In the genomic region with DNA sequence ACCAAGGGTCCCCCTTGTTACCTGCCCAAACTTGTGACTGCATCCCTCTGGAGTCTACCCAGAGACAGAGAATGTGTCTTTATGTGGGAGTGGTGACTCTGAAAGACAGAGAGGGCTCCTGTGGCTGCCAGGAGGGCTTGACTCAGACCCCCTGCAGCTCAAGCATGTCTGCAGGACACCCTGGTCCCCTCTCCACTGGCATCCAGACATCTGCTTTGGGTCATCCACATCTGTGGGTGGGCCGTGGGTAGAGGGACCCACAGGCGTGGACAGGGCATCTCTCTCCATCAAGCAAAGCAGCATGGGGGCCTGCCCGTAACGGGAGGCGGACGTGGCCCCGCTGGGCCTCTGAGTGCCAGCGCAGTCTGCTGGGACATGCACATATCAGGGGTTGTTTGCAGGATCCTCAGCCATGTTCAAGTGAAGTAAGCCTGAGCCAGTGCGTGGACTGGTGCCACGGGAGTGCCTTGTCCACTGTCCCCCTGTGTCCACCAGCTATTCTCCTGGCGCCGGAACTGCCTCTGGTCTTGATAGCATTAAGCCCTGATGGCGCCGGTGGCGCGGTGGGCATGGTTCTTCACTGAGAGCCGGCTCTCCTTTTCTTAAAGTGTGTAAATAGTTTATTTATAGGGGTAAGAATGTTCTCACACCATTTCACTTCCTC, we compare ENCODE assay signal across 13 cellular contexts. TPM values are rescaled to one million over a fixed set of nuclear protein-coding genes. Genes with fewer than 3 reads are reported as not detected.
DNase-seq lines count a peak whose midpoint lies in the region; ATAC-seq and TF ChIP-seq lines count a peak whose summit lies in the region.
"Had no signal": no experiment of that assay in that cellular context is flagged by ENCODE, and none has a peak within 500 bp of the region (broad histone marks: within the 10 kb centered on the region; RNA-seq: fewer than 3 reads in every experiment).

No MANE protein-coding gene starts in this region.

- POLR2A ChIA-PET in activated CD8-positive, alpha-beta T cell treated with anti-CD3 and anti-CD28 coated beads, Interleukin-2, amount 10 ng/mL, durations not matched to agents 7 days and 5 days (lab: Charles Lee): no interaction called here

- H3K9me3 ChIP-seq in CD4-positive, CD25-positive, alpha-beta regulatory T cell (ENCODE audit: control insufficient read depth in 2 of 2, low read length in 2 of 2): no peaks in the 10 kb centered on the region
- H3K9me3 ChIP-seq in transverse colon (no peaks in the 10 kb centered on the region), breast epithelium (no peaks in the 10 kb centered on the region)
- H3K9me3 ChIP-seq: thoracic aorta had no signal

- CTCF ChIA-PET in activated CD8-positive, alpha-beta T cell treated with anti-CD3 and anti-CD28 coated beads, Interleukin-2, amount 10 ng/mL, durations not matched to agents 7 days and 5 days (lab: Charles Lee): interaction anchor here (1.0 to 2.5 kb wide), 2 partner anchors 13 to 140 kb away, joined by 3 to 8 read pairs; no protein-coding TSS in a partner anchor

- ATAC-seq in CD4-positive, CD25-positive, alpha-beta regulatory T cell (ENCODE audit: low read depth in 2 of 2): no peak
- peak; percentile 47 for ATAC-seq in GM19395 (IDR thresholded peaks at IDR 0.05; ENCODE audit: unreplicated experiment)
- no peak for ATAC-seq in activated CD8-positive, alpha-beta T cell treated with anti-CD3 and anti-CD28 coated beads, Interleukin-2, amount 10 ng/mL, durations not matched to agents 7 days and 5 days
- no peak for ATAC-seq in natural killer cell treated with Interleukin-12 subunit alpha and Interleukin-12 subunit beta and Interleukin-15 and Interleukin-18, amount 100 ng/mL, for 72 hours
- ATAC-seq: foreskin keratinocyte had no signal

- intact Hi-C loops in transverse colon (cut with DNase I; ENCODE audit: low total_unique reads) (no loop called here), breast epithelium (cut with DNase I; ENCODE audit: low total_unique reads) (no loop called here)

- H3K4me3 ChIP-seq in CD4-positive, CD25-positive, alpha-beta regulatory T cell (ENCODE audit: low read depth, low read length): no peak overlapping the region
- H3K4me3 ChIP-seq in transverse colon (no peak overlapping the region), breast epithelium (no peak overlapping the region)
- H3K4me3 ChIP-seq: thoracic aorta had no signal

- H3K27me3 ChIP-seq in CD4-positive, CD25-positive, alpha-beta regulatory T cell (ENCODE audit: control insufficient read depth, insufficient read depth, low read length): no peaks in the 10 kb centered on the region
- no peaks in the 10 kb centered on the region for H3K27me3 ChIP-seq in transverse colon
- no peaks in the 10 kb centered on the region for H3K27me3 ChIP-seq in breast epithelium
- H3K27me3 ChIP-seq: foreskin keratinocyte had no signal

- H3K4me1 Mint-ChIP-seq in CD4-positive, CD25-positive, alpha-beta regulatory T cell: peaks cover 4 to 16% (median 13%) of the 10 kb centered on the region in 4 donors
- H3K4me1 Mint-ChIP-seq in activated CD8-positive, alpha-beta T cell treated with anti-CD3 and anti-CD28 coated beads, Interleukin-2, amount 10 ng/mL, durations not matched to agents 7 days and 5 days (ENCODE audit: low read depth): peaks cover 63% of the 10 kb centered on the region
- peaks cover 21 to 38% of the 10 kb centered on the region in 2 donors for H3K4me1 Mint-ChIP-seq in natural killer cell treated with Interleukin-12 subunit alpha and Interleukin-12 subunit beta and Interleukin-15 and Interleukin-18, amount 100 ng/mL, for 72 hours (ENCODE audit: low read depth in 2 of 2)

- in situ Hi-C loops in transverse colon (cut with MboI; ENCODE audit: low pct_ligation_motif_present in 1 of 4, low pct_unique_long_range_greater_than_20kb in 1 of 4, low sequenced_read_pairs in 3 of 4): no loop called here

- WGBS in transverse colon (ENCODE audit: low coverage in 1 of 2), 2 donors: 85% methylated on average over 17 of the region's 17 CpGs; no CpG with 5 or more reads in 1 of the 2 donors

- no peak overlapping the region for H3K27ac ChIP-seq in CD4-positive, CD25-positive, alpha-beta regulatory T cell (ENCODE audit: insufficient read depth, low read length, poor library complexity, severe bottlenecking)
- H3K27ac ChIP-seq in transverse colon (peak overlapping the region in 1 of 4 donors; percentile 13), breast epithelium (peak overlapping the region in 1 of 2 donors; percentile 81)
- H3K27ac ChIP-seq: foreskin keratinocyte had no signal

- no peak for DNase-seq in CD4-positive, CD25-positive, alpha-beta regulatory T cell
- DNase-seq in activated CD8-positive, alpha-beta T cell treated with anti-CD3 and anti-CD28 coated beads, Interleukin-2, amount 10 ng/mL, durations not matched to agents 7 days and 5 days: no peak
- DNase-seq in natural killer cell treated with Interleukin-12 subunit alpha and Interleukin-12 subunit beta and Interleukin-15 and Interleukin-18, amount 100 ng/mL, for 72 hours (ENCODE audit: low spot score): no peak
- DNase-seq in transverse colon: no peak
- no peak for DNase-seq in GOT3 (lab: John Stamatoyannopoulos, UW)
- no peak for DNase-seq in A172 (ENCODE audit: low spot score)
- no peak for DNase-seq in breast epithelium (ENCODE audit: low spot score in 2 of 2)
- DNase-seq: DMS 273 treated with DMSO at 0.1 percent for 48 hours, foreskin keratinocyte, midbrain, SHP77 had no signal

- H3K27me3 Mint-ChIP-seq in CD4-positive, CD25-positive, alpha-beta regulatory T cell: no peaks in the 10 kb centered on the region
- H3K27me3 Mint-ChIP-seq in activated CD8-positive, alpha-beta T cell treated with anti-CD3 and anti-CD28 coated beads, Interleukin-2, amount 10 ng/mL, durations not matched to agents 7 days and 5 days (ENCODE audit: low read depth): no peaks in the 10 kb centered on the region
- H3K27me3 Mint-ChIP-seq in natural killer cell treated with Interleukin-12 subunit alpha and Interleukin-12 subunit beta and Interleukin-15 and Interleukin-18, amount 100 ng/mL, for 72 hours: no peaks in the 10 kb centered on the region

- no peak for TF ChIP-seq POLR2A in transverse colon (IDR thresholded peaks at IDR 0.05)
- TF ChIP-seq POLR2A in breast epithelium (IDR thresholded peaks at IDR 0.05): no peak

- no peak for TF ChIP-seq CTCF in transverse colon (IDR thresholded peaks at IDR 0.05)
- no peak for TF ChIP-seq CTCF in breast epithelium (IDR thresholded peaks at IDR 0.05)

- TF ChIP-seq EP300 in transverse colon (IDR thresholded peaks at IDR 0.05; ENCODE audit: low read depth): no peak

- peak overlapping the region in 2 of 3 donors; percentile 24 to 75 for H3K27ac Mint-ChIP-seq in CD4-positive, CD25-positive, alpha-beta regulatory T cell
- H3K27ac Mint-ChIP-seq in activated CD8-positive, alpha-beta T cell treated with anti-CD3 and anti-CD28 coated beads, Interleukin-2, amount 10 ng/mL, durations not matched to agents 7 days and 5 days: peak overlapping the region; percentile 72
- H3K27ac Mint-ChIP-seq in natural killer cell treated with Interleukin-12 subunit alpha and Interleukin-12 subunit beta and Interleukin-15 and Interleukin-18, amount 100 ng/mL, for 72 hours: peak overlapping the region; percentile 46 to 60

- H3K4me1 ChIP-seq in CD4-positive, CD25-positive, alpha-beta regulatory T cell (ENCODE audit: control insufficient read depth, insufficient read depth, low read length, poor library complexity, severe bottlenecking): no peaks in the 10 kb centered on the region
- H3K4me1 ChIP-seq in transverse colon: no peaks in the 10 kb centered on the region
- no peaks in the 10 kb centered on the region for H3K4me1 ChIP-seq in breast epithelium

- peak overlapping the region in 1 of 4 donors; percentile 6 for H3K4me3 Mint-ChIP-seq in CD4-positive, CD25-positive, alpha-beta regulatory T cell
- no peak overlapping the region for H3K4me3 Mint-ChIP-seq in activated CD8-positive, alpha-beta T cell treated with anti-CD3 and anti-CD28 coated beads, Interleukin-2, amount 10 ng/mL, durations not matched to agents 7 days and 5 days
- no peak overlapping the region for H3K4me3 Mint-ChIP-seq in natural killer cell treated with Interleukin-12 subunit alpha and Interleukin-12 subunit beta and Interleukin-15 and Interleukin-18, amount 100 ng/mL, for 72 hours

- peaks cover 41% of the 10 kb centered on the region for H3K36me3 Mint-ChIP-seq in CD4-positive, CD25-positive, alpha-beta regulatory T cell
- peaks cover 76% of the 10 kb centered on the region for H3K36me3 Mint-ChIP-seq in activated CD8-positive, alpha-beta T cell treated with anti-CD3 and anti-CD28 coated beads, Interleukin-2, amount 10 ng/mL, durations not matched to agents 7 days and 5 days (ENCODE audit: low read depth)
- peaks cover 4% of the 10 kb centered on the region for H3K36me3 Mint-ChIP-seq in natural killer cell treated with Interleukin-12 subunit alpha and Interleukin-12 subunit beta and Interleukin-15 and Interleukin-18, amount 100 ng/mL, for 72 hours

- peaks cover 82% of the 10 kb centered on the region for H3K36me3 ChIP-seq in CD4-positive, CD25-positive, alpha-beta regulatory T cell (ENCODE audit: control insufficient read depth, insufficient read depth, low read length)
- H3K36me3 ChIP-seq in transverse colon: peaks cover 0 to 50% (median 24%) of the 10 kb centered on the region in 4 donors
- peaks cover 4% of the 10 kb centered on the region for H3K36me3 ChIP-seq in breast epithelium

- no peaks in the 10 kb centered on the region for H3K9me3 Mint-ChIP-seq in CD4-positive, CD25-positive, alpha-beta regulatory T cell
- no peaks in the 10 kb centered on the region for H3K9me3 Mint-ChIP-seq in activated CD8-positive, alpha-beta T cell treated with anti-CD3 and anti-CD28 coated beads, Interleukin-2, amount 10 ng/mL, durations not matched to agents 7 days and 5 days (ENCODE audit: insufficient read depth)
- H3K9me3 Mint-ChIP-seq in natural killer cell treated with Interleukin-12 subunit alpha and Interleukin-12 subunit beta and Interleukin-15 and Interleukin-18, amount 100 ng/mL, for 72 hours: no peaks in the 10 kb centered on the region

RNA-seq across cellular contexts. Expression of gene SH2D4B, which starts 19.4 kb away (rescaled TPM):
- 0.25 TPM for total RNA-seq in CD4-positive, CD25-positive, alpha-beta regulatory T cell
- not detected for polyA plus RNA-seq in CD4-positive, CD25-positive, alpha-beta regulatory T cell
- under 1 TPM; 0.13 to 0.21 TPM for total RNA-seq in activated CD8-positive, alpha-beta T cell treated with anti-CD3 and anti-CD28 coated beads, Interleukin-2, amount 10 ng/mL, durations not matched to agents 7 days and 5 days
- total RNA-seq in natural killer cell treated with Interleukin-12 subunit alpha and Interleukin-12 subunit beta and Interleukin-15 and Interleukin-18, amount 100 ng/mL, for 72 hours: under 1 TPM; 0.25 to 0.40 TPM
- total RNA-seq in transverse colon (under 1 TPM in 1 of 4 donors, not detected in 3; 0.32 TPM), breast epithelium (under 1 TPM in 2 of 3 donors, not detected in 1; 0.15 to 0.16 TPM)
- 0.07 and 0.53 TPM in 2 replicates for total RNA-seq in A172 (2014; rRNA removed; shearing (Covaris generic))
- total RNA-seq: foreskin keratinocyte had no signal
- polyA plus RNA-seq: foreskin keratinocyte had no signal
